8 cellular contexts compared by ENCODE assay signal in genomic region chr19:5691205-5691929, GRCh38. TPM values are rescaled to one million over a fixed set of nuclear protein-coding genes. Genes with fewer than 3 reads are reported as not detected.
DNase-seq lines count a peak whose midpoint lies in the region; ATAC-seq and TF ChIP-seq lines count a peak whose summit lies in the region.

No MANE protein-coding gene starts in this region.

- no peaks in the 10 kb centered on the region for H3K9me2 ChIP-seq in PC-3 (replicated peaks; ENCODE audit: low read length)

- H3K9ac ChIP-seq in PC-3 (ENCODE audit: low read length): peak overlapping the region; percentile 99

- TF ChIP-seq CTCF in PC-3 (conservative IDR thresholded peaks at IDR 0.05; ENCODE audit: low read depth, low read length): no peak
- TF ChIP-seq CTCF in heart right ventricle (IDR thresholded peaks at IDR 0.05): no peak
- no peak for TF ChIP-seq CTCF in gastrocnemius medialis (IDR thresholded peaks at IDR 0.05 in 4 of 5, conservative IDR thresholded peaks at IDR 0.05 in 1 of 5)

- H3K4me1 ChIP-seq in PC-3 (ENCODE audit: insufficient read depth, low read length): peaks cover 7% of the 10 kb centered on the region
- peaks cover 7 to 44% (median 35%) of the 10 kb centered on the region in 9 donors for H3K4me1 ChIP-seq in heart right ventricle
- peaks cover 21 to 22% of the 10 kb centered on the region in 2 donors for H3K4me1 ChIP-seq in gastrocnemius medialis

- H3K27ac Mint-ChIP-seq in activated naive CD4-positive, alpha-beta T cell treated with anti-CD3 and anti-CD28 coated beads, Interleukin-2, amount 50 U/mL, for 24 hours: peak overlapping the region; percentile 99

- POLR2A ChIA-PET in PC-3 (lab: Charles Lee; ENCODE audit: unreplicated experiment): no interaction called here

- no peak overlapping the region for H2AFZ ChIP-seq in PC-3 (ENCODE audit: low read length)

- H3K4me3 Mint-ChIP-seq in activated naive CD4-positive, alpha-beta T cell treated with anti-CD3 and anti-CD28 coated beads, Interleukin-2, amount 50 U/mL, for 24 hours: peak overlapping the region; percentile 98

- peaks cover 14% of the 10 kb centered on the region for H3F3A ChIP-seq in PC-3 (ENCODE audit: low read length, unreplicated experiment)

- H3K79me2 ChIP-seq in PC-3 (ENCODE audit: low read length): peaks cover 53% of the 10 kb centered on the region

- ATAC-seq in PC-3 (peak; percentile 5), heart right ventricle (peak; percentile 4 to 62 (median 42)), gastrocnemius medialis (no peak), GM18858 (IDR thresholded peaks at IDR 0.05; ENCODE audit: unreplicated experiment) (no peak)

- intact Hi-C loops in PC-3 (cut with micrococcal nuclease) (no loop called here), heart right ventricle (cut with DNase I) (loop anchor here in 3 of 10 donors (2.0 kb wide), 2 partner anchors 23 to 29 kb away; partner anchors contain the start of genes CATSPERD (in 2 of the 3) and LONP1 (in 2 of the 3)), gastrocnemius medialis (cut with DNase I; ENCODE audit: low total_unique reads) (no loop called here)

- H3K4me3 ChIP-seq in PC-3 (ENCODE audit: low read length) (peak overlapping the region; percentile 97), heart right ventricle (peak overlapping the region; percentile 64 to 98 (median 80)), gastrocnemius medialis (peak overlapping the region; percentile 71 to 93 (median 84))

- peak in 1 of 2 donors; percentile 19 for TF ChIP-seq POLR2A in gastrocnemius medialis (IDR thresholded peaks at IDR 0.05)

- H3K4me1 Mint-ChIP-seq in activated naive CD4-positive, alpha-beta T cell treated with anti-CD3 and anti-CD28 coated beads, Interleukin-2, amount 50 U/mL, for 24 hours: peaks cover 11% of the 10 kb centered on the region

- H3K27ac ChIP-seq in PC-3 (ENCODE audit: low read length) (peak overlapping the region; percentile 63), heart right ventricle (peak overlapping the region; percentile 60 to 97 (median 88)), gastrocnemius medialis (peak overlapping the region; percentile 83 to 94 (median 86))

- H3K9me3 ChIP-seq in PC-3 (ENCODE audit: low read length) (no peaks in the 10 kb centered on the region), heart right ventricle (no peaks in the 10 kb centered on the region), gastrocnemius medialis (no peaks in the 10 kb centered on the region)

- peaks cover 51% of the 10 kb centered on the region for H4K20me1 ChIP-seq in PC-3 (ENCODE audit: low read length)

- H3K36me3 ChIP-seq in PC-3 (ENCODE audit: low read depth, low read length): peaks cover 50% of the 10 kb centered on the region
- H3K36me3 ChIP-seq in heart right ventricle: peaks cover 7 to 52% (median 45%) of the 10 kb centered on the region in 9 donors
- peaks cover 0 to 44% of the 10 kb centered on the region in 2 donors for H3K36me3 ChIP-seq in gastrocnemius medialis

- TSS peak; percentile 9 for BruUV-seq in PC-3 (replicated peaks; lab: Mats Ljungman, UMichigan)

- WGBS in heart right ventricle, 2 donors: 7% methylated on average over 43 of the region's 43 CpGs

- in situ Hi-C loops in gastrocnemius medialis (cut with MboI; ENCODE audit: low sequenced_read_pairs in 4 of 4): no loop called here

- H3K9me3 Mint-ChIP-seq in activated naive CD4-positive, alpha-beta T cell treated with anti-CD3 and anti-CD28 coated beads, Interleukin-2, amount 50 U/mL, for 24 hours: no peaks in the 10 kb centered on the region

- H3K4me2 ChIP-seq in PC-3 (ENCODE audit: low read length): peak overlapping the region; percentile 95

- peak; percentile 15 for DNase-seq in NCI-H1436 (lab: John Stamatoyannopoulos, UW)
- DNase-seq in NCI-H1436 treated with DMSO at 0.1 percent for 48 hours (lab: John Stamatoyannopoulos, UW): no peak
- DNase-seq in PC-3: peak; percentile 48
- DNase-seq in heart right ventricle: peak; percentile 70 to 81
- peak in 1 of 2 donors; percentile 63 for DNase-seq in gastrocnemius medialis
- DNase-seq in mucosa of gallbladder (ENCODE audit: low spot score): no peak

- H3K36me3 Mint-ChIP-seq in activated naive CD4-positive, alpha-beta T cell treated with anti-CD3 and anti-CD28 coated beads, Interleukin-2, amount 50 U/mL, for 24 hours: peaks cover 14% of the 10 kb centered on the region

- CTCF ChIA-PET in PC-3 (lab: Charles Lee): interaction anchor here (0.6 kb wide), 1 partner anchor 82 kb away, joined by 3 read pairs; no protein-coding TSS in a partner anchor

- H3K27me3 ChIP-seq in PC-3 (ENCODE audit: low read length): no peaks in the 10 kb centered on the region
- no peaks in the 10 kb centered on the region for H3K27me3 ChIP-seq in heart right ventricle
- no peaks in the 10 kb centered on the region for H3K27me3 ChIP-seq in gastrocnemius medialis

- no peaks in the 10 kb centered on the region for H3K27me3 Mint-ChIP-seq in activated naive CD4-positive, alpha-beta T cell treated with anti-CD3 and anti-CD28 coated beads, Interleukin-2, amount 50 U/mL, for 24 hours

RNA-seq across cellular contexts. Expression of gene RPL36, which starts 1.3 kb away (rescaled TPM):
- 2,190 and 2,470 TPM in 2 replicates for total RNA-seq in PC-3 (2014; rRNA removed)
- total RNA-seq in heart right ventricle: 100 to 1,000 TPM; 270 to 463 (median 322) TPM
- 1,000 to 10,000 TPM in 1 of 2 donors, 100 to 1,000 TPM in 1; 980 to 1,152 TPM for polyA plus RNA-seq in heart right ventricle
- total RNA-seq in gastrocnemius medialis: 100 to 1,000 TPM; 329 to 784 (median 462) TPM
- 609 TPM for total RNA-seq in mucosa of gallbladder

RNA-seq across cellular contexts. Expression of gene HSD11B1L, which starts 10.5 kb away (rescaled TPM):
- total RNA-seq in PC-3 (2014; rRNA removed): 8.6 and 10.9 TPM in 2 replicates
- 1 to 10 TPM; 3.3 to 7.6 (median 4.2) TPM for total RNA-seq in heart right ventricle
- polyA plus RNA-seq in heart right ventricle: 10 to 100 TPM in 1 of 2 donors, 1 to 10 TPM in 1; 6.3 to 13.2 TPM
- 10 to 100 TPM in 3 of 4 donors, 1 to 10 TPM in 1; 5.8 to 33.2 (median 21.5) TPM for total RNA-seq in gastrocnemius medialis
- 15.7 TPM for total RNA-seq in mucosa of gallbladder

RNA-seq across cellular contexts. Expression of gene MICOS13, which starts 11.1 kb away (rescaled TPM):
- 331 and 456 TPM in 2 replicates for total RNA-seq in PC-3 (2014; rRNA removed)
- 100 to 1,000 TPM; 122 to 173 (median 133) TPM for total RNA-seq in heart right ventricle
- 100 to 1,000 TPM; 263 to 658 TPM for polyA plus RNA-seq in heart right ventricle
- 100 to 1,000 TPM in 1 of 4 donors, 10 to 100 TPM in 3; 45.7 to 122 (median 74.8) TPM for total RNA-seq in gastrocnemius medialis
- total RNA-seq in mucosa of gallbladder: 62.6 TPM

RNA-seq across cellular contexts. Expression of gene LONP1, which starts 28.6 kb away (rescaled TPM):
- total RNA-seq in PC-3 (2014; rRNA removed) (217 and 306 TPM in 2 replicates), heart right ventricle (100 to 1,000 TPM in 1 of 10 donors, 10 to 100 TPM in 9; 71.4 to 101 (median 88.5) TPM), gastrocnemius medialis (10 to 100 TPM; 33.1 to 77.7 (median 70.4) TPM), mucosa of gallbladder (80.2 TPM)
- 100 to 1,000 TPM in 1 of 2 donors, 10 to 100 TPM in 1; 95.0 to 121 TPM for polyA plus RNA-seq in heart right ventricle

RNA-seq across cellular contexts. Expression of gene CATSPERD, which starts 29.1 kb away (rescaled TPM):
- not detected in 2 replicates for total RNA-seq in PC-3 (2014; rRNA removed)
- total RNA-seq in heart right ventricle: not detected
- polyA plus RNA-seq in heart right ventricle: not detected
- total RNA-seq in gastrocnemius medialis: not detected
- not detected for total RNA-seq in mucosa of gallbladder

Comparison
In these comparisons a context has a peak if more than half of its experiments do, and no peak if none do; other contexts are left out.
1. DNase-seq: peak in NCI-H1436 (single experiment), PC-3 (single experiment) and heart right ventricle (2 of 2); none in NCI-H1436 treated with DMSO at 0.1 percent for 48 hours (single experiment) and mucosa of gallbladder (single experiment).
2. ATAC-seq: peak in PC-3 (single experiment) and heart right ventricle (8 of 8); none in gastrocnemius medialis (0 of 2) and GM18858 (single experiment).
3. Peak in every context shown above with its lines, with median percentiles within 50 percentile points of each other: H3K27ac ChIP-seq and H3K4me3 ChIP-seq.